In genomic region chr18:34921811-34922385, GRCh38 we compare ENCODE assay signal across 28 cellular contexts.
"Had no signal": no experiment of that assay in that cellular context is flagged by ENCODE, and none has a peak within 500 bp of the region (broad histone marks: within the 10 kb centered on the region; RNA-seq: fewer than 3 reads in every experiment).

No MANE protein-coding gene starts in this region.

- H3K9me3 Mint-ChIP-seq: effector memory CD8-positive, alpha-beta T cell; memory B cell; nephron progenitor cell; stimulated activated naive CD8-positive, alpha-beta T cell treated with anti-CD3 and anti-CD28 coated beads, Interleukin-15, amount 100 ng/mL, for 72 hours had no signal

- H3K4me1 Mint-ChIP-seq: memory B cell; naive thymus-derived CD8-positive, alpha-beta T cell; stimulated activated naive CD8-positive, alpha-beta T cell treated with anti-CD3 and anti-CD28 coated beads, Interleukin-15, amount 100 ng/mL, for 72 hours had no signal

- H3K27ac ChIP-seq: esophagus squamous epithelium, heart right ventricle, psoas muscle, thyroid gland had no signal

- H3K4me3 Mint-ChIP-seq: effector memory CD8-positive, alpha-beta T cell; memory B cell; naive thymus-derived CD8-positive, alpha-beta T cell; nephron progenitor cell; stimulated activated naive CD8-positive, alpha-beta T cell treated with anti-CD3 and anti-CD28 coated beads, Interleukin-15, amount 100 ng/mL, for 72 hours; type B pancreatic cell had no signal

- H3K9me3 ChIP-seq: esophagus squamous epithelium, psoas muscle, thyroid gland had no signal

- H3K36me3 ChIP-seq: esophagus squamous epithelium, heart right ventricle, thyroid gland had no signal

- H3K4me3 ChIP-seq: esophagus squamous epithelium, heart right ventricle, lung, psoas muscle, thyroid gland had no signal

- H3K27ac Mint-ChIP-seq: effector memory CD8-positive, alpha-beta T cell; memory B cell; naive thymus-derived CD8-positive, alpha-beta T cell; nephron progenitor cell; stimulated activated naive CD8-positive, alpha-beta T cell treated with anti-CD3 and anti-CD28 coated beads, Interleukin-15, amount 100 ng/mL, for 72 hours; type B pancreatic cell had no signal

- FAIRE-seq: endometrium, keratinocyte, small intestine had no signal

- H3K36me3 Mint-ChIP-seq: memory B cell; naive thymus-derived CD8-positive, alpha-beta T cell; type B pancreatic cell had no signal

- DNase-seq: cerebellar nuclear complex; cortex of kidney; effector memory CD8-positive, alpha-beta T cell; erythroblast; esophagus squamous epithelium; foreskin melanocyte; glutamatergic neuron; heart right ventricle; hippocampal formation; midbrain; naive thymus-derived CD8-positive, alpha-beta T cell; nephron progenitor cell; nucleus accumbens; psoas muscle; right cardiac atrium; small intestine; stimulated activated CD4-positive, alpha-beta T cell treated with anti-CD3 and anti-CD28 coated beads, Interleukin-12 subunit alpha, Interleukin-12 subunit beta, amount 100 ng/mL, for 4 hours; stimulated activated CD4-positive, alpha-beta T cell treated with anti-CD3 and anti-CD28 coated beads, Interleukin-1b, Interleukin-23, amount 100 ng/mL, for 48 hours; stimulated activated CD4-positive, alpha-beta T cell treated with anti-CD3 and anti-CD28 coated beads, Interleukin-4, amount 100 ng/mL, for 1 hour; stimulated activated CD8-positive, alpha-beta memory T cell treated with anti-CD3 and anti-CD28 coated beads, Interleukin-4, amount 100 ng/mL, for 48 hours; stimulated activated naive CD4-positive, alpha-beta T cell; stimulated activated naive CD8-positive, alpha-beta T cell treated with anti-CD3 and anti-CD28 coated beads, Interleukin-15, amount 100 ng/mL, for 72 hours; thyroid gland had no signal

- H3K4me1 ChIP-seq: esophagus squamous epithelium, heart right ventricle, psoas muscle, thyroid gland had no signal

- H3K27me3 ChIP-seq: esophagus squamous epithelium, heart right ventricle, thyroid gland had no signal
